ENCODE assay signal across 8 cellular contexts in genomic region chr18:48929951-48930713, GRCh38. TPM values are rescaled to one million over a fixed set of nuclear protein-coding genes. Genes with fewer than 3 reads are reported as not detected.
DNase-seq lines count a peak whose midpoint lies in the region; ATAC-seq and TF ChIP-seq lines count a peak whose summit lies in the region.

No MANE protein-coding gene starts in this region.

- ATAC-seq in GM19023 (IDR thresholded peaks at IDR 0.05; ENCODE audit: unreplicated experiment) (no peak), HG03432 (IDR thresholded peaks at IDR 0.05; ENCODE audit: unreplicated experiment) (no peak)

- no peaks in the 10 kb centered on the region for H3K36me3 ChIP-seq in muscle layer of duodenum (ENCODE audit: control insufficient read depth in 1 of 2, insufficient read depth in 2 of 2, low read length in 2 of 2)

- POLR2A ChIA-PET in GM10248 (lab: Yijun Ruan, JAX), result no interaction called here

- H3K4me3 ChIP-seq in coronary artery, result peak overlapping the region; percentile 57
- peak overlapping the region; percentile 16 to 30 for H3K4me3 ChIP-seq in muscle layer of duodenum (ENCODE audit: low read depth in 1 of 2, low read length in 2 of 2)

- H3K9me3 ChIP-seq in muscle layer of duodenum (ENCODE audit: control insufficient read depth in 1 of 2, low read length in 2 of 2), result no peaks in the 10 kb centered on the region

- DNase-seq in AG08395 (ENCODE audit: low spot score) (peak; percentile 78), LHCN-M2 (ENCODE audit: low read depth) (peak; percentile 78), coronary artery (ENCODE audit: low spot score) (peak; percentile 87), GM10248 (ENCODE audit: extremely low spot score) (no peak), hippocampal formation (lab: John Stamatoyannopoulos, UW) (no peak)

- peaks cover 63 to 93% of the 10 kb centered on the region in 2 donors for H3K4me1 ChIP-seq in muscle layer of duodenum (ENCODE audit: control insufficient read depth in 1 of 2, insufficient read depth in 2 of 2, low read length in 2 of 2)

- H3K27me3 ChIP-seq in muscle layer of duodenum (ENCODE audit: low read depth, low read length), result no peaks in the 10 kb centered on the region

- TF ChIP-seq CTCF in coronary artery (IDR thresholded peaks at IDR 0.05) (no peak), GM10248 (IDR thresholded peaks at IDR 0.05; ENCODE audit: control extremely low read depth, extremely low read depth, low read depth, missing control alignments) (no peak)

- H3K27ac ChIP-seq in coronary artery, result peak overlapping the region; percentile 69 to 91
- peak overlapping the region; percentile 74 for H3K27ac ChIP-seq in muscle layer of duodenum (ENCODE audit: low read length)

- CTCF ChIA-PET in GM10248 (lab: Yijun Ruan, JAX), result interaction anchor here (1.0 to 1.7 kb wide), 3 partner anchors 15 to 153 kb away, joined by 3 to 5 read pairs (median 4); no protein-coding TSS in a partner anchor

RNA-seq across cellular contexts. Expression of gene SMAD7, which starts 20.6 kb away (rescaled TPM):
- total RNA-seq in LHCN-M2 (2014; rRNA removed), result 7.6 and 13.9 TPM in 2 replicates
- polyA plus RNA-seq in LHCN-M2 (2012), result 10.4 TPM

Comparison
In these comparisons a context has a peak if more than half of its experiments do, and no peak if none do; other contexts are left out.
1. DNase-seq: peak in AG08395 (single experiment), LHCN-M2 (single experiment) and coronary artery (single experiment); none in GM10248 (single experiment) and hippocampal formation (0 of 2).